1 cellular context compared by ENCODE assay signal in the genomic region with DNA sequence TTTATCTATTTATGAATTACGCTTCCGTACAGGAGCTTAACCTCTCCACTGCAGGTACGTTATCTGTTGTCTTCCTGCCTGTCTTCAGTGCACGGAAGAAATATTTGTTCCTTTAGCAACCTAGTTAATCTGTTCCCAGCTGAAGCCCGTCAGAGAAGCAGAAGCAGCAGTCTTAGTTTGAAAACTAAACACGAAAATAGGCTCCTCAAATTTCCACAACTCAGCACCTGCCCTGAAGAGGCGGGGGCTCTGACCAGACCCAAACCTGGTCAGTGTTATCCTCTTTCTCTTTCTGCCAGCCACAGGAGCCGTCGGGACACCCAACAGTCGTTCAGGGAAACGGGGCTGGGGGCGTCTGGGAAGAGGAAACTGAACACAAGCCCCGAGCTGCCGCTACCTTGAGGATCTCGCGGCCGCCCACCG.
A peak's percentile ranks its signal among the peaks of the same experiment; 100 is the strongest.
TF ChIP-seq lines count a peak whose summit lies in the region.

No MANE protein-coding gene starts in this region.

TF ChIP-seq in H1, 55 proteins besides CTCF, POLR2A, EP300 and RAD21:
- TF ChIP-seq HDAC2 (IDR thresholded peaks at IDR 0.05; ENCODE audit: borderline replicate concordance in 1 of 2, low read depth in 2 of 2, low read length in 2 of 2) (peak in 1 of 2 experiments; percentile 16; a peak in 2 of 4 replicates), SIN3A (conservative IDR thresholded peaks at IDR 0.05 in 1 of 2, IDR thresholded peaks at IDR 0.05 in 1 of 2; ENCODE audit: low read depth in 1 of 2, low read length in 2 of 2) (peak in 1 of 2 experiments; percentile 41; a peak in 2 of 4 replicates), BCL11A (IDR thresholded peaks at IDR 0.05; ENCODE audit: low read depth in 2 of 2, low read length in 2 of 2) (no peak)
